1 cellular context compared by ENCODE assay signal in genomic region chr12:105107497-105108371, GRCh38.
TF ChIP-seq lines count a peak whose summit lies in the region.

TSS of gene WASHC4 (plus strand) at chr12:105107731. CDS start at chr12:105107801, 70 bp downstream.

TF ChIP-seq in GM12878, 131 proteins besides CTCF, POLR2A, EP300 and RAD21 (continued from another document and continues in another):
- TF ChIP-seq E4F1 (IDR thresholded peaks at IDR 0.05; ENCODE audit: borderline replicate concordance, partially characterized antibody) (no peak), ZNF274 (IDR thresholded peaks at IDR 0.05; ENCODE audit: insufficient read depth, insufficient read length) (no peak), IRF4 (IDR thresholded peaks at IDR 0.05; ENCODE audit: low read depth, low read length) (0 out of 2 replicates have a peak, but pooled peaks have one; percentile 11), NFXL1 (IDR thresholded peaks at IDR 0.05; ENCODE audit: borderline replicate concordance) (no peak), RB1 (IDR thresholded peaks at IDR 0.05; ENCODE audit: borderline replicate concordance) (0 out of 2 replicates have a peak, but pooled peaks have one; percentile 56), LARP7 (IDR thresholded peaks at IDR 0.05) (peak; percentile 85), KDM1A (IDR thresholded peaks at IDR 0.05; ENCODE audit: borderline replicate concordance) (no peak), TAF1 (IDR thresholded peaks at IDR 0.05; ENCODE audit: borderline replicate concordance, low read depth, low read length) (peak; percentile 93; the same call in 1 of the 2 replicates), SMAD5 (IDR thresholded peaks at IDR 0.05; ENCODE audit: low read depth) (peak; percentile 74; the same call in 1 of the 2 replicates), IRF3 (IDR thresholded peaks at IDR 0.05) (peak; percentile 38; the same call in 1 of the 2 replicates), E2F8 (IDR thresholded peaks at IDR 0.05; ENCODE audit: low read depth, partially characterized antibody) (no peak), TBL1XR1 (IDR thresholded peaks at IDR 0.05; ENCODE audit: low read depth, low read length) (peak; percentile 56), MTA3 (IDR thresholded peaks at IDR 0.05; ENCODE audit: borderline replicate concordance, low read length) (no peak), ZNF622 (IDR thresholded peaks at IDR 0.05) (no peak), ATF7 (IDR thresholded peaks at IDR 0.05; ENCODE audit: low read depth) (no peak), GATAD2B (conservative IDR thresholded peaks at IDR 0.05; ENCODE audit: low read depth) (peak; percentile 92), CBFB (IDR thresholded peaks at IDR 0.05; ENCODE audit: low read depth) (peak; percentile 58; the same call in 1 of the 2 replicates), ZZZ3 (IDR thresholded peaks at IDR 0.05; ENCODE audit: control insufficient read depth, insufficient read length, low read depth) (no peak), RCOR1 (conservative IDR thresholded peaks at IDR 0.05; ENCODE audit: low read depth, low read length) (peak; percentile 90; the same call in 1 of the 2 replicates), CHD2 (IDR thresholded peaks at IDR 0.05; ENCODE audit: borderline replicate concordance, low read depth, low read length) (peak; percentile 98), SMARCA5 (IDR thresholded peaks at IDR 0.05) (0 out of 2 replicates have a peak, but pooled peaks have one; percentile 10), ZBED1 (IDR thresholded peaks at IDR 0.05; ENCODE audit: borderline replicate concordance) (no peak), SPI1 (IDR thresholded peaks at IDR 0.05; ENCODE audit: borderline replicate concordance, insufficient read depth, low read depth, low read length) (peak; percentile 60; the same call in 1 of the 2 replicates), ZNF217 (IDR thresholded peaks at IDR 0.05) (no peak), ELK1 (IDR thresholded peaks at IDR 0.05; ENCODE audit: low read depth, low read length) (peak; percentile 87), YY1 (IDR thresholded peaks at IDR 0.05; ENCODE audit: low read depth, low read length) (peak; percentile 99), SUPT20H (IDR thresholded peaks at IDR 0.05; ENCODE audit: borderline replicate concordance, control insufficient read depth, low read depth, low read length) (no peak), MEF2A (IDR thresholded peaks at IDR 0.05; ENCODE audit: insufficient read depth, low read depth, low read length) (no peak), HDGF (IDR thresholded peaks at IDR 0.05) (peak; percentile 54; the same call in 1 of the 2 replicates), HSF1 (IDR thresholded peaks at IDR 0.05; ENCODE audit: low read depth, low read length) (peak; percentile 49; the same call in 1 of the 2 replicates), HDAC6 (IDR thresholded peaks at IDR 0.05; ENCODE audit: unreplicated experiment) (no peak), RBBP5 (conservative IDR thresholded peaks at IDR 0.05) (no peak), SIX5 (IDR thresholded peaks at IDR 0.05; ENCODE audit: low read depth, low read length, severe bottlenecking) (peak; percentile 83), NR2C2 (IDR thresholded peaks at IDR 0.05; ENCODE audit: borderline replicate concordance, control insufficient read depth, insufficient read length, low read depth) (no peak), CHD1 (IDR thresholded peaks at IDR 0.05; ENCODE audit: low read depth, low read length) (no peak), SIN3A (IDR thresholded peaks at IDR 0.05; ENCODE audit: low read depth, low read length) (peak; percentile 52; the same call in 1 of the 2 replicates), ZBTB4 (CRISPR knock-in tag; IDR thresholded peaks at IDR 0.05) (no peak)
- TF ChIP-seq, protein P1, sequence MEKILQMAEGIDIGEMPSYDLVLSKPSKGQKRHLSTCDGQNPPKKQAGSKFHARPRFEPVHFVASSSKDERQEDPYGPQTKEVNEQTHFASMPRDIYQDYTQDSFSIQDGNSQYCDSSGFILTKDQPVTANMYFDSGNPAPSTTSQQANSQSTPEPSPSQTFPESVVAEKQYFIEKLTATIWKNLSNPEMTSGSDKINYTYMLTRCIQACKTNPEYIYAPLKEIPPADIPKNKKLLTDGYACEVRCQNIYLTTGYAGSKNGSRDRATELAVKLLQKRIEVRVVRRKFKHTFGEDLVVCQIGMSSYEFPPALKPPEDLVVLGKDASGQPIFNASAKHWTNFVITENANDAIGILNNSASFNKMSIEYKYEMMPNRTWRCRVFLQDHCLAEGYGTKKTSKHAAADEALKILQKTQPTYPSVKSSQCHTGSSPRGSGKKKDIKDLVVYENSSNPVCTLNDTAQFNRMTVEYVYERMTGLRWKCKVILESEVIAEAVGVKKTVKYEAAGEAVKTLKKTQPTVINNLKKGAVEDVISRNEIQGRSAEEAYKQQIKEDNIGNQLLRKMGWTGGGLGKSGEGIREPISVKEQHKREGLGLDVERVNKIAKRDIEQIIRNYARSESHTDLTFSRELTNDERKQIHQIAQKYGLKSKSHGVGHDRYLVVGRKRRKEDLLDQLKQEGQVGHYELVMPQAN (conservative IDR thresholded peaks at IDR 0.05) = peak; percentile 71; the same call in 1 of the 2 replicates
- TF ChIP-seq, protein P2, sequence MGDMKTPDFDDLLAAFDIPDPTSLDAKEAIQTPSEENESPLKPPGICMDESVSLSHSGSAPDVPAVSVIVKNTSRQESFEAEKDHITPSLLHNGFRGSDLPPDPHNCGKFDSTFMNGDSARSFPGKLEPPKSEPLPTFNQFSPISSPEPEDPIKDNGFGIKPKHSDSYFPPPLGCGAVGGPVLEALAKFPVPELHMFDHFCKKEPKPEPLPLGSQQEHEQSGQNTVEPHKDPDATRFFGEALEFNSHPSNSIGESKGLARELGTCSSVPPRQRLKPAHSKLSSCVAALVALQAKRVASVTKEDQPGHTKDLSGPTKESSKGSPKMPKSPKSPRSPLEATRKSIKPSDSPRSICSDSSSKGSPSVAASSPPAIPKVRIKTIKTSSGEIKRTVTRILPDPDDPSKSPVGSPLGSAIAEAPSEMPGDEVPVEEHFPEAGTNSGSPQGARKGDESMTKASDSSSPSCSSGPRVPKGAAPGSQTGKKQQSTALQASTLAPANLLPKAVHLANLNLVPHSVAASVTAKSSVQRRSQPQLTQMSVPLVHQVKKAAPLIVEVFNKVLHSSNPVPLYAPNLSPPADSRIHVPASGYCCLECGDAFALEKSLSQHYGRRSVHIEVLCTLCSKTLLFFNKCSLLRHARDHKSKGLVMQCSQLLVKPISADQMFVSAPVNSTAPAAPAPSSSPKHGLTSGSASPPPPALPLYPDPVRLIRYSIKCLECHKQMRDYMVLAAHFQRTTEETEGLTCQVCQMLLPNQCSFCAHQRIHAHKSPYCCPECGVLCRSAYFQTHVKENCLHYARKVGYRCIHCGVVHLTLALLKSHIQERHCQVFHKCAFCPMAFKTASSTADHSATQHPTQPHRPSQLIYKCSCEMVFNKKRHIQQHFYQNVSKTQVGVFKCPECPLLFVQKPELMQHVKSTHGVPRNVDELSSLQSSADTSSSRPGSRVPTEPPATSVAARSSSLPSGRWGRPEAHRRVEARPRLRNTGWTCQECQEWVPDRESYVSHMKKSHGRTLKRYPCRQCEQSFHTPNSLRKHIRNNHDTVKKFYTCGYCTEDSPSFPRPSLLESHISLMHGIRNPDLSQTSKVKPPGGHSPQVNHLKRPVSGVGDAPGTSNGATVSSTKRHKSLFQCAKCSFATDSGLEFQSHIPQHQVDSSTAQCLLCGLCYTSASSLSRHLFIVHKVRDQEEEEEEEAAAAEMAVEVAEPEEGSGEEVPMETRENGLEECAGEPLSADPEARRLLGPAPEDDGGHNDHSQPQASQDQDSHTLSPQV (IDR thresholded peaks at IDR 0.05) = 0 out of 2 replicates have a peak, but pooled peaks have one; percentile 29
- TF ChIP-seq, protein P3, sequence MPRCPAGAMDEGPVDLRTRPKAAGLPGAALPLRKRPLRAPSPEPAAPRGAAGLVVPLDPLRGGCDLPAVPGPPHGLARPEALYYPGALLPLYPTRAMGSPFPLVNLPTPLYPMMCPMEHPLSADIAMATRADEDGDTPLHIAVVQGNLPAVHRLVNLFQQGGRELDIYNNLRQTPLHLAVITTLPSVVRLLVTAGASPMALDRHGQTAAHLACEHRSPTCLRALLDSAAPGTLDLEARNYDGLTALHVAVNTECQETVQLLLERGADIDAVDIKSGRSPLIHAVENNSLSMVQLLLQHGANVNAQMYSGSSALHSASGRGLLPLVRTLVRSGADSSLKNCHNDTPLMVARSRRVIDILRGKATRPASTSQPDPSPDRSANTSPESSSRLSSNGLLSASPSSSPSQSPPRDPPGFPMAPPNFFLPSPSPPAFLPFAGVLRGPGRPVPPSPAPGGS (IDR thresholded peaks at IDR 0.05; ENCODE audit: borderline replicate concordance, insufficient read depth, low read depth, low read length, poor library complexity, severe bottlenecking) = no peak
